Comparison of ENCODE assay signal across 8 cellular contexts in the genomic region with DNA sequence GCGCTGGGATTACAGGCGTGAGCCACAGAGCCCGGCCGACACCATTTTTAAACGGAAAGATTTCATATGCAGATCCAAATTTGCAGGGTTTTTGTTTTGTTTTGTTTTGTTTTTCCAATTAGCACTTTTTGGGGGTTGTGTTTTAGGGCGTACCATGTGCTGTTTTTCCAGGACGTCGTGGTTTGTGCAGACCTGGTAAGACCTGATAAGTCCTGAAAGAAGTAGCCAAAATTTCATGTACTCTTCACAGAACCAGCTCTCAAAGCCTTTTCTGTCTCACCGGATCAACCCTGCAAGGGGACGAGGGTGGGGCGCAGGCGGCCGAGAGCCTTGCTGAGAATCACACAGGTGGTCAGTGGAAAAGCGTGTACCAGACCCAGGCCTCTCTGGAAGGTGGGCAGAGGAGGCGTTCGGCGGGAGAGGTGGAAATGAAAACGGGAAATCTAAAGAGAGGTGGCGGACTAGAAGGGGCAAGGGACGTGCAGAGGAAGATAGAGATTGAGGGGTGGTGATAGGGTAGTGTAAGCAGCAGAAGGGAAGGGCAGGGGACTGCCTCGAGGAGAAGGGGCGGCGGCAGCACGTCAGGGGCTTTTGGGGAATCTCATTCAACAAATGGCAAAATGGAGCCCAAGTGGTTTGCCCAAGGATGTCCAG. TPM values are rescaled to one million over a fixed set of nuclear protein-coding genes. Genes with fewer than 3 reads are reported as not detected.
DNase-seq lines count a peak whose midpoint lies in the region; ATAC-seq and TF ChIP-seq lines count a peak whose summit lies in the region.

No MANE protein-coding gene starts in this region.

- peak overlapping the region; percentile 13 for H2AK5ac ChIP-seq in neuronal stem cell (ENCODE audit: low read depth, low read length)

- peak overlapping the region; percentile 16 for H2BK120ac ChIP-seq in neuronal stem cell (ENCODE audit: low read depth, low read length)

- H3K4me3 ChIP-seq in esophagus muscularis mucosa (peak overlapping the region; percentile 85 to 97 (median 88)), neuronal stem cell (ENCODE audit: low read length in 2 of 2) (peak overlapping the region; percentile 93 to 99)

- no peak for TF ChIP-seq EP300 in esophagus muscularis mucosa (IDR thresholded peaks at IDR 0.05)

- H2BK15ac ChIP-seq in neuronal stem cell (ENCODE audit: low read length): no peak overlapping the region

- no peak overlapping the region for H3K14ac ChIP-seq in neuronal stem cell (ENCODE audit: low read length)

- peak; percentile 1 for DNase-seq in stimulated activated CD8-positive, alpha-beta memory T cell treated with anti-CD3 and anti-CD28 coated beads, Interleukin-12 subunit alpha, Interleukin-12 subunit beta, amount 100 ng/mL, for 4 hours (ENCODE audit: low read depth)
- no peak for DNase-seq in stimulated activated CD8-positive, alpha-beta memory T cell treated with anti-CD3 and anti-CD28 coated beads, Interleukin-4, amount 100 ng/mL, for 48 hours
- no peak for DNase-seq in activated CD4-positive, alpha-beta T cell treated with anti-CD3 and anti-CD28 coated beads, Interleukin-2, amount 10 ng/mL, durations not matched to agents 7 days and 5 days
- DNase-seq in esophagus muscularis mucosa (ENCODE audit: extremely low spot score) (no peak), neuronal stem cell (ENCODE audit: low spot score) (peak; percentile 2), NCI-H1105 treated with DMSO at 0.1 percent for 48 hours (lab: John Stamatoyannopoulos, UW) (no peak), CD1c-positive myeloid dendritic cell (ENCODE audit: extremely low spot score) (no peak)

- H2BK12ac ChIP-seq in neuronal stem cell (ENCODE audit: low read length): no peak overlapping the region

- CTCF ChIA-PET in activated CD4-positive, alpha-beta T cell treated with anti-CD3 and anti-CD28 coated beads, Interleukin-2, amount 10 ng/mL, durations not matched to agents 7 days and 5 days (lab: Charles Lee): interaction anchor here (0.7 to 2.9 kb wide), 24 partner anchors 8 to 898 kb away, joined by 3 to 31 read pairs (median 4); partner anchors contain the start of genes CLTB, KIAA1191 and RNF44

- POLR2A ChIA-PET in activated CD4-positive, alpha-beta T cell treated with anti-CD3 and anti-CD28 coated beads, Interleukin-2, amount 10 ng/mL, durations not matched to agents 7 days and 5 days (lab: Charles Lee): interaction anchor here (1.1 kb wide), 1 partner anchor 91 kb away, joined by 4 read pairs; the partner anchor contains the start of gene RNF44

- H4K8ac ChIP-seq in neuronal stem cell (ENCODE audit: low read depth, low read length): no peak overlapping the region

- H3K9me3 Mint-ChIP-seq in activated CD4-positive, alpha-beta T cell treated with anti-CD3 and anti-CD28 coated beads, Interleukin-2, amount 10 ng/mL, durations not matched to agents 7 days and 5 days: no peaks in the 10 kb centered on the region

- 17% methylated on average over 24 of the region's 24 CpGs for WGBS in esophagus muscularis mucosa
- WGBS in neuronal stem cell (ENCODE audit: extremely low coverage in 2 of 2, insufficient read length in 2 of 2, insufficient replicate concordance in 1 of 2), 2 donors: no CpG with 5 or more reads among the region's 24 CpGs

- H3K4ac ChIP-seq in neuronal stem cell (ENCODE audit: low read length): no peak overlapping the region

- H3K4me2 ChIP-seq in neuronal stem cell (ENCODE audit: insufficient read depth, low read length, poor library complexity, severe bottlenecking): peak overlapping the region; percentile 89

- peak overlapping the region; percentile 92 for H3K9ac ChIP-seq in neuronal stem cell (ENCODE audit: low read depth, low read length, poor library complexity)

- H3K27me3 Mint-ChIP-seq in activated CD4-positive, alpha-beta T cell treated with anti-CD3 and anti-CD28 coated beads, Interleukin-2, amount 10 ng/mL, durations not matched to agents 7 days and 5 days: peaks cover 4% of the 10 kb centered on the region

- H2BK5ac ChIP-seq in neuronal stem cell (ENCODE audit: low read length): peak overlapping the region; percentile 67

- TF ChIP-seq CTCF in esophagus muscularis mucosa (IDR thresholded peaks at IDR 0.05): no peak

- no peaks in the 10 kb centered on the region for H3K27me3 ChIP-seq in esophagus muscularis mucosa
- peaks cover 0 to 1% (median 0%) of the 10 kb centered on the region in 3 experiments for H3K27me3 ChIP-seq in neuronal stem cell (ENCODE audit: control insufficient read depth in 3 of 3, insufficient read depth in 3 of 3, low read depth in 1 of 3, low read length in 3 of 3)

- no peak for TF ChIP-seq POLR2A in esophagus muscularis mucosa (IDR thresholded peaks at IDR 0.05; ENCODE audit: low read depth)
- no peak for TF ChIP-seq POLR2A in GM18505 (IDR thresholded peaks at IDR 0.05; ENCODE audit: borderline replicate concordance, extremely low read depth, insufficient read depth, insufficient read length)

- peak overlapping the region; percentile 94 for H3K18ac ChIP-seq in neuronal stem cell (ENCODE audit: low read length)

- peak overlapping the region; percentile 91 for H2AFZ ChIP-seq in neuronal stem cell (ENCODE audit: low read length)

- no peak for ATAC-seq in GM18505 (IDR thresholded peaks at IDR 0.05; ENCODE audit: unreplicated experiment)

- no peaks in the 10 kb centered on the region for H3K36me3 ChIP-seq in esophagus muscularis mucosa
- H3K36me3 ChIP-seq in neuronal stem cell (replicated peaks in 1 of 2; ENCODE audit: control insufficient read depth in 2 of 2, insufficient read depth in 2 of 2, low read length in 2 of 2): peaks cover 0 to 3% of the 10 kb centered on the region in 2 donors

- intact Hi-C loops in esophagus muscularis mucosa (cut with DNase I): loop anchor here (1.0 to 5.0 kb wide), 2 partner anchors 31 to 95 kb away; partner anchors contain the start of gene CLTB

- H3K27ac ChIP-seq in esophagus muscularis mucosa (replicated peaks in 1 of 4) (peak overlapping the region; percentile 95 to 99 (median 96)), neuronal stem cell (replicated peaks; ENCODE audit: low read length) (peak overlapping the region; percentile 94)

- H3K9me3 ChIP-seq in esophagus muscularis mucosa (no peaks in the 10 kb centered on the region), neuronal stem cell (replicated peaks in 1 of 2; ENCODE audit: control insufficient read depth in 2 of 2, insufficient read depth in 1 of 2, low read depth in 1 of 2, low read length in 2 of 2) (no peaks in the 10 kb centered on the region)

- no peak overlapping the region for H3K23ac ChIP-seq in neuronal stem cell (ENCODE audit: low read depth, low read length, poor library complexity)

- peaks cover 5% of the 10 kb centered on the region for H3K79me1 ChIP-seq in neuronal stem cell (ENCODE audit: low read depth, low read length)

- peaks cover 2% of the 10 kb centered on the region for H3K36me3 Mint-ChIP-seq in activated CD4-positive, alpha-beta T cell treated with anti-CD3 and anti-CD28 coated beads, Interleukin-2, amount 10 ng/mL, durations not matched to agents 7 days and 5 days (ENCODE audit: low read depth)

- peak overlapping the region; percentile 97 for H3K27ac Mint-ChIP-seq in activated CD4-positive, alpha-beta T cell treated with anti-CD3 and anti-CD28 coated beads, Interleukin-2, amount 10 ng/mL, durations not matched to agents 7 days and 5 days

- peaks cover 26 to 41% (median 35%) of the 10 kb centered on the region in 4 donors for H3K4me1 ChIP-seq in esophagus muscularis mucosa
- H3K4me1 ChIP-seq in neuronal stem cell (ENCODE audit: control insufficient read depth in 2 of 2, insufficient read depth in 1 of 2, low read depth in 1 of 2, low read length in 2 of 2): peaks cover 2 to 5% of the 10 kb centered on the region in 2 donors

- peaks cover 32% of the 10 kb centered on the region for H3K4me1 Mint-ChIP-seq in activated CD4-positive, alpha-beta T cell treated with anti-CD3 and anti-CD28 coated beads, Interleukin-2, amount 10 ng/mL, durations not matched to agents 7 days and 5 days

- H4K91ac ChIP-seq in neuronal stem cell (ENCODE audit: low read depth, low read length, poor library complexity): no peak overlapping the region

- H3K4me3 Mint-ChIP-seq in activated CD4-positive, alpha-beta T cell treated with anti-CD3 and anti-CD28 coated beads, Interleukin-2, amount 10 ng/mL, durations not matched to agents 7 days and 5 days: peak overlapping the region; percentile 87

RNA-seq across cellular contexts. Expression of gene FAF2, which starts 1.2 kb away (rescaled TPM):
- 10 to 100 TPM; 32.3 to 41.0 TPM for total RNA-seq in activated CD4-positive, alpha-beta T cell treated with anti-CD3 and anti-CD28 coated beads, Interleukin-2, amount 10 ng/mL, durations not matched to agents 7 days and 5 days
- 10 to 100 TPM; 21.2 to 27.3 (median 23.9) TPM for total RNA-seq in esophagus muscularis mucosa
- 23.5 TPM for polyA plus RNA-seq in neuronal stem cell (2013, experiment 1 of 2)
- polyA plus RNA-seq in neuronal stem cell (2013, experiment 2 of 2): 24.7 TPM

RNA-seq across cellular contexts. Expression of gene CLTB, which starts 30.7 kb away (rescaled TPM):
- total RNA-seq in activated CD4-positive, alpha-beta T cell treated with anti-CD3 and anti-CD28 coated beads, Interleukin-2, amount 10 ng/mL, durations not matched to agents 7 days and 5 days: 10 to 100 TPM; 53.8 to 65.8 TPM
- 100 to 1,000 TPM; 220 to 267 (median 239) TPM for total RNA-seq in esophagus muscularis mucosa
- polyA plus RNA-seq in neuronal stem cell (2013, experiment 1 of 2): 21.0 TPM
- 20.3 TPM for polyA plus RNA-seq in neuronal stem cell (2013, experiment 2 of 2)

RNA-seq across cellular contexts. Expression of gene HIGD2A, which starts 58.5 kb away (rescaled TPM):
- total RNA-seq in activated CD4-positive, alpha-beta T cell treated with anti-CD3 and anti-CD28 coated beads, Interleukin-2, amount 10 ng/mL, durations not matched to agents 7 days and 5 days: 100 to 1,000 TPM; 143 to 150 TPM
- 100 to 1,000 TPM; 120 to 179 (median 160) TPM for total RNA-seq in esophagus muscularis mucosa
- polyA plus RNA-seq in neuronal stem cell (2013, experiment 1 of 2): 247 TPM
- 237 TPM for polyA plus RNA-seq in neuronal stem cell (2013, experiment 2 of 2)

RNA-seq across cellular contexts. Expression of gene NOP16, which starts 58.6 kb away (rescaled TPM):
- total RNA-seq in activated CD4-positive, alpha-beta T cell treated with anti-CD3 and anti-CD28 coated beads, Interleukin-2, amount 10 ng/mL, durations not matched to agents 7 days and 5 days: 10 to 100 TPM; 29.1 to 34.0 TPM
- 10 to 100 TPM in 2 of 4 donors, 1 to 10 TPM in 2; 7.5 to 23.4 (median 10.8) TPM for total RNA-seq in esophagus muscularis mucosa
- polyA plus RNA-seq in neuronal stem cell (2013, experiment 1 of 2): 11.9 TPM
- polyA plus RNA-seq in neuronal stem cell (2013, experiment 2 of 2): 11.7 TPM

Comparison
In these comparisons a context has a peak if more than half of its experiments do, and no peak if none do; other contexts are left out.
1. DNase-seq: peak in stimulated activated CD8-positive, alpha-beta memory T cell treated with anti-CD3 and anti-CD28 coated beads, Interleukin-12 subunit alpha, Interleukin-12 subunit beta, amount 100 ng/mL, for 4 hours (single experiment) and neuronal stem cell (single experiment); none in stimulated activated CD8-positive, alpha-beta memory T cell treated with anti-CD3 and anti-CD28 coated beads, Interleukin-4, amount 100 ng/mL, for 48 hours (single experiment), activated CD4-positive, alpha-beta T cell treated with anti-CD3 and anti-CD28 coated beads, Interleukin-2, amount 10 ng/mL, durations not matched to agents 7 days and 5 days (single experiment), esophagus muscularis mucosa (single experiment), NCI-H1105 treated with DMSO at 0.1 percent for 48 hours (single experiment) and CD1c-positive myeloid dendritic cell (single experiment).